Comparison of ENCODE assay signal across 8 cellular contexts in genomic region chr16:67943619-67944503, GRCh38. TPM values are rescaled to one million over a fixed set of nuclear protein-coding genes. Genes with fewer than 3 reads are reported as not detected.
DNase-seq lines count a peak whose midpoint lies in the region; ATAC-seq, FAIRE-seq and TF ChIP-seq lines count a peak whose summit lies in the region.

TSS of gene LCAT (minus strand) at chr16:67944120. CDS start at chr16:67944101, 19 bp downstream.

- WGBS in K562 (ENCODE audit: insufficient coverage, low coverage, missing lambda C conversion rate), result 57% methylated on average over 21 of the region's 23 CpGs

- H3K36me3 ChIP-seq in K562 (ENCODE audit: control insufficient read depth, insufficient read depth, low read length), result peaks cover 79% of the 10 kb centered on the region; the same call in 2 of the 3 replicates
- peaks cover 9 to 38% of the 10 kb centered on the region in 2 donors for H3K36me3 ChIP-seq in kidney (ENCODE audit: control insufficient read depth in 1 of 2, insufficient read depth in 2 of 2, low read length in 2 of 2)
- H3K36me3 ChIP-seq in skeletal muscle tissue (ENCODE audit: control insufficient read depth in 3 of 3, insufficient read depth in 3 of 3, low read length in 3 of 3), result peaks cover 56 to 83% (median 64%) of the 10 kb centered on the region in 3 donors

- POLR2A ChIA-PET in K562 (lab: Yijun Ruan, JAX), result interaction anchor here (0.6 to 2.4 kb wide), 6 partner anchors 9 to 23 kb away, joined by 3 to 9 read pairs (median 6); no protein-coding TSS in a partner anchor

- in situ Hi-C loops in K562 (cut with MboI), result no loop called here

- H3K9me3 ChIP-seq in K562 (replicated peaks; ENCODE audit: control insufficient read depth, insufficient read depth, low read depth, low read length), result no peaks in the 10 kb centered on the region; the same call in 1 of the 2 replicates
- H3K9me3 ChIP-seq in kidney (ENCODE audit: control insufficient read depth in 1 of 2, low read length in 2 of 2), result no peaks in the 10 kb centered on the region
- H3K9me3 ChIP-seq in skeletal muscle tissue (ENCODE audit: control insufficient read depth in 3 of 3, low read length in 3 of 3), result no peaks in the 10 kb centered on the region

- ATAC-seq in K562, result peak; percentile 72
- ATAC-seq in GM18498 (IDR thresholded peaks at IDR 0.05; ENCODE audit: unreplicated experiment), result no peak
- no peak for ATAC-seq in GM21381 (IDR thresholded peaks at IDR 0.05; ENCODE audit: unreplicated experiment)
- no peak for ATAC-seq in GM21619 (IDR thresholded peaks at IDR 0.05; ENCODE audit: unreplicated experiment)

- H3K27me3 ChIP-seq in K562 (ENCODE audit: control insufficient read depth in 2 of 2, insufficient read depth in 2 of 2, low read length in 2 of 2), result no peaks in the 10 kb centered on the region
- H3K27me3 ChIP-seq in skeletal muscle tissue (ENCODE audit: control insufficient read depth in 3 of 3, insufficient read depth in 3 of 3, low read length in 3 of 3), result no peaks in the 10 kb centered on the region

- H3K27ac ChIP-seq in K562 (ENCODE audit: extremely low read depth, low read depth, low read length) (no peak within 1 kb of the TSS), kidney (ENCODE audit: low read depth in 2 of 2, low read length in 2 of 2) (no peak within 1 kb of the TSS), skeletal muscle tissue (ENCODE audit: low read depth, low read length) (peak within 1 kb of the TSS; percentile 62)

- FAIRE-seq in K562 (lab: Jason Lieb, UNC) (no peak), kidney (lab: Jason Lieb, UNC) (no peak), RCC 7860 (lab: Jason Lieb, UNC) (no peak)

- BruUV-seq in K562 (replicated peaks; lab: Mats Ljungman, UMichigan), result no TSS peak

- peaks cover 16% of the 10 kb centered on the region; the same call in 1 of the 2 replicates for H4K20me1 ChIP-seq in K562 (replicated peaks; ENCODE audit: control insufficient read depth, insufficient read depth, low read length)

- no peaks in the 10 kb centered on the region for H3K9me1 ChIP-seq in K562 (ENCODE audit: control insufficient read depth, insufficient read depth, low read length)

- no peak within 1 kb of the TSS for H3K4me2 ChIP-seq in K562 (ENCODE audit: insufficient read depth, low read length)

- CTCF ChIA-PET in K562 (lab: Yijun Ruan, JAX; ENCODE audit: low intra/inter-chr PET ratio), result interaction anchor here (0.7 kb wide), 1 partner anchor 10 kb away, joined by 5 read pairs; no protein-coding TSS in a partner anchor

- intact Hi-C loops in K562 (cut with micrococcal nuclease) (no loop called here), kidney (cut with DNase I) (no loop called here)

- TF ChIP-seq POLR2A in K562 (conservative IDR thresholded peaks at IDR 0.05), result no peak; the same call in 1 of the 2 replicates

- H3K9ac ChIP-seq in K562 (ENCODE audit: insufficient read depth in 1 of 2, low read depth in 2 of 2, low read length in 2 of 2) (peak within 1 kb of the TSS in 1 of 2 experiments; percentile 79; a peak in 2 of 4 replicates), kidney (ENCODE audit: low read length in 2 of 2) (no peak within 1 kb of the TSS), skeletal muscle tissue (ENCODE audit: low read depth in 1 of 3, low read length in 3 of 3) (peak within 1 kb of the TSS in 2 of 3 donors; percentile 20 to 62)

- H3K4me3 ChIP-seq in K562 (no peak within 1 kb of the TSS), kidney (ENCODE audit: low read length in 2 of 2) (no peak within 1 kb of the TSS), skeletal muscle tissue (ENCODE audit: low read length in 3 of 3) (no peak within 1 kb of the TSS)

- TF ChIP-seq EP300 in K562 (IDR thresholded peaks at IDR 0.05; ENCODE audit: low read length), result no peak

- DNase-seq in MV-4-11 (lab: John Stamatoyannopoulos, UW), result peak; percentile 76
- peak; percentile 48 to 66 (median 59) for DNase-seq in K562 (ENCODE audit: extremely low read depth in 1 of 4, low spot score in 3 of 4)
- peak; percentile 88 for DNase-seq in kidney
- DNase-seq in RCC 7860 (ENCODE audit: low spot score), result no peak

- no peak for TF ChIP-seq CTCF in K562 (IDR thresholded peaks at IDR 0.05 in 2 of 3, conservative IDR thresholded peaks at IDR 0.05 in 1 of 3; ENCODE audit: insufficient read depth in 2 of 3, low read depth in 1 of 3, low read length in 3 of 3)
- TF ChIP-seq CTCF in kidney (IDR thresholded peaks at IDR 0.05; ENCODE audit: borderline replicate concordance, extremely low read depth, insufficient read depth), result no peak

- TF ChIP-seq RAD21 in K562 (CRISPR knock-in tag; conservative IDR thresholded peaks at IDR 0.05 in 1 of 2, IDR thresholded peaks at IDR 0.05 in 1 of 2), result peak in 1 of 2 experiments; percentile 15; a peak in 1 of 4 replicates

- no peaks in the 10 kb centered on the region for H3K79me2 ChIP-seq in K562 (ENCODE audit: control insufficient read depth, insufficient read depth, low read length)

- peaks cover 10 to 76% of the 10 kb centered on the region in 2 experiments; a peak in 4 of 5 replicates for H3K4me1 ChIP-seq in K562 (replicated peaks in 1 of 2; ENCODE audit: control insufficient read depth in 2 of 2, insufficient read depth in 2 of 2, low read length in 2 of 2)
- H3K4me1 ChIP-seq in kidney (ENCODE audit: control insufficient read depth in 1 of 2, insufficient read depth in 1 of 2, low read depth in 1 of 2, low read length in 2 of 2), result peaks cover 0 to 9% of the 10 kb centered on the region in 2 donors
- H3K4me1 ChIP-seq in skeletal muscle tissue (ENCODE audit: control insufficient read depth in 3 of 3, insufficient read depth in 3 of 3, low read length in 3 of 3), result peaks cover 29 to 46% (median 44%) of the 10 kb centered on the region in 3 donors

- no peak within 1 kb of the TSS for H2AFZ ChIP-seq in K562 (ENCODE audit: low read depth, low read length)

TF ChIP-seq in K562, 482 proteins besides CTCF, POLR2A, EP300 and RAD21 (continues in another document):
- TF ChIP-seq POLR2AphosphoS2 (IDR thresholded peaks at IDR 0.05; ENCODE audit: low read length) (peak; percentile 75), HDAC1 (IDR thresholded peaks at IDR 0.05) (0 out of 4 replicates have a peak, but pooled peaks of 1 of the 2 experiments have one; percentile 7), POLR2AphosphoS5 (IDR thresholded peaks at IDR 0.05; ENCODE audit: control insufficient read depth, insufficient read depth, low read depth, low read length) (peak; percentile 10; the same call in 1 of the 2 replicates), MYNN (IDR thresholded peaks at IDR 0.05) (0 out of 2 replicates have a peak, but pooled peaks have one; percentile 7), MYNN (CRISPR knock-in tag; IDR thresholded peaks at IDR 0.05) (no peak), RBM39 (optimal IDR thresholded peaks at IDR 0.05; ENCODE audit: low read depth, low read length) (no peak), POLR2B (IDR thresholded peaks at IDR 0.05; ENCODE audit: low read depth, partially characterized antibody) (peak; percentile 44), POLR2G (IDR thresholded peaks at IDR 0.05; ENCODE audit: low read depth, low read length) (peak; percentile 66), CTCFL (IDR thresholded peaks at IDR 0.05; ENCODE audit: borderline replicate concordance, insufficient read depth, low read depth, low read length, poor library complexity, severe bottlenecking) (peak; percentile 32), SUPT5H (IDR thresholded peaks at IDR 0.05) (peak; percentile 45; the same call in 1 of the 2 replicates)

RNA-seq across cellular contexts. Expression of gene LCAT, which starts in this region (rescaled TPM):
- 40.9 and 121 TPM in 2 replicates for total RNA-seq in K562 (2011; cell fraction: chromatin; rRNA removed; ENCODE audit: low replicate concordance)
- total RNA-seq in K562 (2011; cell fraction: nucleolus; rRNA removed), result 59.7 and 75.9 TPM in 2 replicates
- total RNA-seq in K562 (2011; cell fraction: nucleoplasm; rRNA removed), result 41.1 and 47.6 TPM in 2 replicates
- 6.8 and 9.0 TPM in 2 replicates for total RNA-seq in K562 (2014; rRNA removed)
- total RNA-seq in K562 (2014; rRNA removed; fragmentation: Illumina TruSeq; extraction: Trizol), result 3.0 and 3.2 TPM in 2 replicates
- 4.1 and 4.5 TPM in 2 replicates for total RNA-seq in K562 (2015; rRNA removed; fragmentation: Illumina TruSeq; extraction: Trizol)
- total RNA-seq in K562 (2021), result 14.2 and 21.0 TPM in 2 replicates
- 6.7 and 14.9 TPM in 2 replicates for polyA plus RNA-seq in K562 (2011; rRNA removed)
- 9.5 and 10.8 TPM in 2 replicates for polyA plus RNA-seq in K562 (2011; cell fraction: cytosol; rRNA removed)
- polyA plus RNA-seq in K562 (2011; cell fraction: nucleus; rRNA removed), result 72.6 and 86.1 TPM in 2 replicates
- 14.1 and 15.5 TPM in 2 replicates for polyA plus RNA-seq in K562 (2012)
- 5.0 and 5.6 TPM in 2 replicates for polyA plus RNA-seq in K562 (2014; fragmentation: Illumina TruSeq; extraction: Trizol)
- polyA plus RNA-seq in K562 (2014; fragmentation: Nextera tagmentation; extraction: Ambion mirVana), result under 1 TPM; 0.46 to 0.94 TPM
- polyA plus RNA-seq in K562 (2014; rRNA removed), result 7.6 and 14.9 TPM in 2 replicates
- 1.5 and 2.2 TPM in 2 replicates for polyA minus RNA-seq in K562 (2011; rRNA and poly(A)+ RNA removed)
- polyA minus RNA-seq in K562 (2011; cell fraction: cytosol; rRNA and poly(A)+ RNA removed), result 2.3 and 6.2 TPM in 2 replicates
- 8.9 and 10.0 TPM in 2 replicates for polyA minus RNA-seq in K562 (2011; cell fraction: nucleus; rRNA and poly(A)+ RNA removed)
- 27.4 TPM for total RNA-seq in kidney
- polyA plus RNA-seq in kidney (ENCODE audit: insufficient read depth, low read depth, low replicate concordance), result 10.2 TPM
- total RNA-seq in skeletal muscle tissue, result 4.2 TPM

Comparison
In these comparisons a context has a peak if more than half of its experiments do, and no peak if none do; other contexts are left out.
1. H3K9ac ChIP-seq: peak in skeletal muscle tissue (2 of 3); none in kidney (0 of 2).